Comparison of ENCODE assay signal across 32 cellular contexts in genomic region chr16:75971334-75971733, GRCh38.
"Had no signal": no experiment of that assay in that cellular context is flagged by ENCODE, and none has a peak within 500 bp of the region (broad histone marks: within the 10 kb centered on the region; RNA-seq: fewer than 3 reads in every experiment).

No MANE protein-coding gene starts in this region.

- H3K9me3 ChIP-seq: MG63 had no signal

- H3K4me3 ChIP-seq: MG63 had no signal

- H3K36me3 ChIP-seq: MG63 had no signal

- H3K27me3 ChIP-seq: MG63 had no signal

- DNase-seq: Karpas-422, Kasumi-1, MG63, MM.1S, MV-4-11, NCI-H1048, NCI-H1092, NCI-H1092 treated with DMSO at 0.1 percent for 48 hours, NCI-H1105, NCI-H1105 treated with DMSO at 0.1 percent for 48 hours, NCI-H1417, NCI-H1417 treated with DMSO at 0.1 percent for 48 hours, NCI-H1436, NCI-H1436 treated with DMSO at 0.1 percent for 48 hours, NCI-H1694, NCI-H1694 treated with DMSO at 0.1 percent for 48 hours, NCI-H187, NCI-H187 treated with DMSO at 0.1 percent for 48 hours, NCI-H2029, NCI-H2029 treated with DMSO at 0.1 percent for 48 hours, NCI-H2081, NCI-H2081 treated with DMSO at 0.1 percent for 48 hours, NCI-H2107, NCI-H2171, NCI-H2171 treated with DMSO at 0.1 percent for 48 hours, NCI-H2227 treated with DMSO at 0.1 percent for 48 hours, NCI-H226, NCI-H345, NCI-H446, NCI-H446 treated with DMSO at 0.1 percent for 48 hours, NCI-H510A, NCI-H510A treated with DMSO at 0.1 percent for 48 hours had no signal
